Comparison of ENCODE assay signal across 9 cellular contexts in the genomic region with DNA sequence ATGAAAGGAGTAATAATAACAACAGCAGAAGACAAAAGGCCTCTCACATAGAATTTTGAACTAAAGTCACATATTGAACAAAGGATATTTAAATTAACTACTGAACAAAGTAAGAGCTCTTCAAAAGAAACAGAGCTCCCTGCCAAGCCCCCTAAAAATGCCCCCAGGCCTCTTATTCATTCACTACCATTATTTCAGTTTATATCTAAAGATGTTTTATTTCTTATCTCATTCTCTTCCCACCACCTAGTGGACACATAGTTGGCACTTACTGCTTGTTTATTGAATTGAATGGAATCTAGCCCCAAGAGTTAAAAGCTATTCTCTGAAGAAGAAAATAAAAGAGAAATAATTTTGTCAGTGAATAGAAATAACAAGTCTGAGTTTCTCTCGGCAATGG. TPM values are rescaled to one million over a fixed set of nuclear protein-coding genes. Genes with fewer than 3 reads are reported as not detected.
DNase-seq lines count a peak whose midpoint lies in the region; ATAC-seq and TF ChIP-seq lines count a peak whose summit lies in the region.
"Had no signal": no experiment of that assay in that cellular context is flagged by ENCODE, and none has a peak within 500 bp of the region (broad histone marks: within the 10 kb centered on the region; RNA-seq: fewer than 3 reads in every experiment).

No MANE protein-coding gene starts in this region.

- TF ChIP-seq EP300 in Ishikawa (IDR thresholded peaks at IDR 0.05; ENCODE audit: borderline replicate concordance) = no peak

- TF ChIP-seq RAD21 in Ishikawa (IDR thresholded peaks at IDR 0.05; ENCODE audit: low read depth) = peak; percentile 21; the same call in 1 of the 2 replicates

- TF ChIP-seq CTCF in CD4-positive, alpha-beta T cell (IDR thresholded peaks at IDR 0.05) = peak; percentile 39
- TF ChIP-seq CTCF in chondrocyte (IDR thresholded peaks at IDR 0.05) = peak; percentile 77
- TF ChIP-seq CTCF in neural progenitor cell (IDR thresholded peaks at IDR 0.05) = peak; percentile 31
- no peak for TF ChIP-seq CTCF in Calu3 (IDR thresholded peaks at IDR 0.05; ENCODE audit: unreplicated experiment)

- ATAC-seq in CD4-positive, alpha-beta T cell (ENCODE audit: poor library complexity) = no peak
- no peak for ATAC-seq in HG02642 (IDR thresholded peaks at IDR 0.05; ENCODE audit: poor library complexity, unreplicated experiment)

- H2AFZ ChIP-seq in neural progenitor cell (replicated peaks) = no peak overlapping the region

- no peaks in the 10 kb centered on the region for H3K9me3 Mint-ChIP-seq in CD4-positive, alpha-beta T cell
- no peaks in the 10 kb centered on the region for H3K9me3 Mint-ChIP-seq in chondrocyte (ENCODE audit: low read depth)
- H3K9me3 Mint-ChIP-seq in neural progenitor cell = no peaks in the 10 kb centered on the region
- H3K9me3 Mint-ChIP-seq in Calu3 (ENCODE audit: low read depth, unreplicated experiment) = no peaks in the 10 kb centered on the region

- no peaks in the 10 kb centered on the region for H3K36me3 ChIP-seq in neural progenitor cell

- no peaks in the 10 kb centered on the region for H3K27me3 ChIP-seq in CD4-positive, alpha-beta T cell (ENCODE audit: control insufficient read depth, insufficient read depth, low read length)
- H3K27me3 ChIP-seq in neural progenitor cell = no peaks in the 10 kb centered on the region

- H3K79me2 ChIP-seq in neural progenitor cell (ENCODE audit: low read depth) = peaks cover 56% of the 10 kb centered on the region

- no peak overlapping the region for H3K27ac ChIP-seq in CD4-positive, alpha-beta T cell (ENCODE audit: low read depth, low read length)
- H3K27ac ChIP-seq in neural progenitor cell = peak overlapping the region; percentile 32

- CTCF ChIA-PET in CD4-positive, alpha-beta T cell (lab: Charles Lee) = interaction anchor here (0.9 to 2.0 kb wide), 5 partner anchors 8 to 102 kb away, joined by 3 to 5 read pairs (median 4); no protein-coding TSS in a partner anchor
- CTCF ChIA-PET in Calu3 (lab: Charles Lee) = interaction anchor here (0.7 to 1.1 kb wide), 3 partner anchors 23 to 149 kb away, joined by 3 to 4 read pairs (median 3); no protein-coding TSS in a partner anchor

- no peaks in the 10 kb centered on the region for H3K9me3 ChIP-seq in CD4-positive, alpha-beta T cell (ENCODE audit: control insufficient read depth, low read length)
- H3K9me3 ChIP-seq in neural progenitor cell (ENCODE audit: low read depth) = no peaks in the 10 kb centered on the region

- peaks cover 27% of the 10 kb centered on the region for H4K20me1 ChIP-seq in neural progenitor cell (ENCODE audit: low read depth)

- no peak overlapping the region for H3K4me3 Mint-ChIP-seq in CD4-positive, alpha-beta T cell
- H3K4me3 Mint-ChIP-seq in chondrocyte (ENCODE audit: unreplicated experiment) (no peak overlapping the region), neural progenitor cell (no peak overlapping the region), Calu3 (ENCODE audit: low read depth, unreplicated experiment) (no peak overlapping the region)

- peaks cover 51% of the 10 kb centered on the region for H3K4me1 Mint-ChIP-seq in CD4-positive, alpha-beta T cell (ENCODE audit: low read depth)
- H3K4me1 Mint-ChIP-seq in chondrocyte (ENCODE audit: low read depth) (peaks cover 74% of the 10 kb centered on the region), neural progenitor cell (peaks cover 32% of the 10 kb centered on the region), Calu3 (ENCODE audit: low read depth, unreplicated experiment) (peaks cover 53% of the 10 kb centered on the region)

- no peak overlapping the region for H3K9ac ChIP-seq in neural progenitor cell

- no TSS peak for BruUV-seq in Calu3 (replicated peaks; lab: Mats Ljungman, UMichigan)

- intact Hi-C loops in CD4-positive, alpha-beta T cell (cut with DNase I, micrococcal nuclease) = loop anchor here (1.0 to 5.0 kb wide), 2 partner anchors 93 to 149 kb away; no protein-coding TSS in a partner anchor
- intact Hi-C loops in Calu3 (cut with micrococcal nuclease; ENCODE audit: unreplicated experiment) = no loop called here

- POLR2A ChIA-PET in CD4-positive, alpha-beta T cell (lab: Charles Lee) = interaction anchor here (0.7 to 1.5 kb wide), 4 partner anchors 9 to 95 kb away, joined by 3 read pairs; no protein-coding TSS in a partner anchor

- H3K36me3 Mint-ChIP-seq in CD4-positive, alpha-beta T cell (ENCODE audit: low read depth) = no peaks in the 10 kb centered on the region
- H3K36me3 Mint-ChIP-seq in chondrocyte (ENCODE audit: low read depth) (peaks cover 20% of the 10 kb centered on the region), neural progenitor cell (peaks cover 23% of the 10 kb centered on the region), Calu3 (ENCODE audit: insufficient read depth, unreplicated experiment) (peaks cover 34% of the 10 kb centered on the region)

- peak overlapping the region; percentile 64 for H3K27ac Mint-ChIP-seq in CD4-positive, alpha-beta T cell
- peak overlapping the region; percentile 75 for H3K27ac Mint-ChIP-seq in chondrocyte (ENCODE audit: unreplicated experiment)
- H3K27ac Mint-ChIP-seq in neural progenitor cell = peak overlapping the region; percentile 80
- no peak overlapping the region for H3K27ac Mint-ChIP-seq in Calu3 (ENCODE audit: unreplicated experiment)

- H3K4me2 ChIP-seq in neural progenitor cell = no peak overlapping the region

- peaks cover 20% of the 10 kb centered on the region for H3F3A ChIP-seq in neural progenitor cell (ENCODE audit: low read depth)

- peaks cover 29% of the 10 kb centered on the region for H3K4me1 ChIP-seq in neural progenitor cell

- no peaks in the 10 kb centered on the region for H3K27me3 Mint-ChIP-seq in CD4-positive, alpha-beta T cell
- no peaks in the 10 kb centered on the region for H3K27me3 Mint-ChIP-seq in chondrocyte (ENCODE audit: low read depth)
- no peaks in the 10 kb centered on the region for H3K27me3 Mint-ChIP-seq in neural progenitor cell (ENCODE audit: insufficient read depth, low read depth)
- H3K27me3 Mint-ChIP-seq in Calu3 (ENCODE audit: unreplicated experiment) = no peaks in the 10 kb centered on the region

- H3K4me3 ChIP-seq in neural progenitor cell = no peak overlapping the region

- no peak for DNase-seq in CD4-positive, alpha-beta T cell
- DNase-seq in chondrocyte (ENCODE audit: low spot score) (no peak), neural progenitor cell (ENCODE audit: low spot score) (no peak), NCI-H1694 (lab: John Stamatoyannopoulos, UW) (no peak), Calu3 (no peak), DMS53 (lab: John Stamatoyannopoulos, UW) (no peak)
- DNase-seq: NCI-H1436 treated with DMSO at 0.1 percent for 48 hours had no signal

TF ChIP-seq in Ishikawa, 13 proteins besides CTCF, POLR2A, EP300 and RAD21:
- TF ChIP-seq EGR1 (IDR thresholded peaks at IDR 0.05) (no peak), FOXM1 (IDR thresholded peaks at IDR 0.05; ENCODE audit: borderline replicate concordance, low read depth) (no peak), NFIC (IDR thresholded peaks at IDR 0.05) (no peak), ZBTB7A (IDR thresholded peaks at IDR 0.05; ENCODE audit: low read depth) (no peak), CREB1 (IDR thresholded peaks at IDR 0.05; ENCODE audit: low read depth) (no peak), YY1 (IDR thresholded peaks at IDR 0.05; ENCODE audit: low read depth) (no peak), CEBPB (IDR thresholded peaks at IDR 0.05) (no peak)
- TF ChIP-seq, protein P1, sequence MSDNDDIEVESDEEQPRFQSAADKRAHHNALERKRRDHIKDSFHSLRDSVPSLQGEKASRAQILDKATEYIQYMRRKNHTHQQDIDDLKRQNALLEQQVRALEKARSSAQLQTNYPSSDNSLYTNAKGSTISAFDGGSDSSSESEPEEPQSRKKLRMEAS (IDR thresholded peaks at IDR 0.05) = no peak
- TF ChIP-seq, protein P2, sequence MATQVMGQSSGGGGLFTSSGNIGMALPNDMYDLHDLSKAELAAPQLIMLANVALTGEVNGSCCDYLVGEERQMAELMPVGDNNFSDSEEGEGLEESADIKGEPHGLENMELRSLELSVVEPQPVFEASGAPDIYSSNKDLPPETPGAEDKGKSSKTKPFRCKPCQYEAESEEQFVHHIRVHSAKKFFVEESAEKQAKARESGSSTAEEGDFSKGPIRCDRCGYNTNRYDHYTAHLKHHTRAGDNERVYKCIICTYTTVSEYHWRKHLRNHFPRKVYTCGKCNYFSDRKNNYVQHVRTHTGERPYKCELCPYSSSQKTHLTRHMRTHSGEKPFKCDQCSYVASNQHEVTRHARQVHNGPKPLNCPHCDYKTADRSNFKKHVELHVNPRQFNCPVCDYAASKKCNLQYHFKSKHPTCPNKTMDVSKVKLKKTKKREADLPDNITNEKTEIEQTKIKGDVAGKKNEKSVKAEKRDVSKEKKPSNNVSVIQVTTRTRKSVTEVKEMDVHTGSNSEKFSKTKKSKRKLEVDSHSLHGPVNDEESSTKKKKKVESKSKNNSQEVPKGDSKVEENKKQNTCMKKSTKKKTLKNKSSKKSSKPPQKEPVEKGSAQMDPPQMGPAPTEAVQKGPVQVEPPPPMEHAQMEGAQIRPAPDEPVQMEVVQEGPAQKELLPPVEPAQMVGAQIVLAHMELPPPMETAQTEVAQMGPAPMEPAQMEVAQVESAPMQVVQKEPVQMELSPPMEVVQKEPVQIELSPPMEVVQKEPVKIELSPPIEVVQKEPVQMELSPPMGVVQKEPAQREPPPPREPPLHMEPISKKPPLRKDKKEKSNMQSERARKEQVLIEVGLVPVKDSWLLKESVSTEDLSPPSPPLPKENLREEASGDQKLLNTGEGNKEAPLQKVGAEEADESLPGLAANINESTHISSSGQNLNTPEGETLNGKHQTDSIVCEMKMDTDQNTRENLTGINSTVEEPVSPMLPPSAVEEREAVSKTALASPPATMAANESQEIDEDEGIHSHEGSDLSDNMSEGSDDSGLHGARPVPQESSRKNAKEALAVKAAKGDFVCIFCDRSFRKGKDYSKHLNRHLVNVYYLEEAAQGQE (IDR thresholded peaks at IDR 0.05; ENCODE audit: low read depth) = no peak
- TF ChIP-seq, protein P3, sequence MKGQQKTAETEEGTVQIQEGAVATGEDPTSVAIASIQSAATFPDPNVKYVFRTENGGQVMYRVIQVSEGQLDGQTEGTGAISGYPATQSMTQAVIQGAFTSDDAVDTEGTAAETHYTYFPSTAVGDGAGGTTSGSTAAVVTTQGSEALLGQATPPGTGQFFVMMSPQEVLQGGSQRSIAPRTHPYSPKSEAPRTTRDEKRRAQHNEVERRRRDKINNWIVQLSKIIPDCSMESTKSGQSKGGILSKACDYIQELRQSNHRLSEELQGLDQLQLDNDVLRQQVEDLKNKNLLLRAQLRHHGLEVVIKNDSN (IDR thresholded peaks at IDR 0.05) = no peak

RNA-seq across cellular contexts. Expression of a gene that starts 37.4 kb away (rescaled TPM):
- total RNA-seq in CD4-positive, alpha-beta T cell = 10 to 100 TPM; 18.5 to 19.7 TPM
- total RNA-seq in chondrocyte (429 to 498 TPM (median 485 TPM) in 3 replicates), neural progenitor cell (ENCODE audit: low replicate concordance) (96.9 and 104 TPM in 2 replicates), Calu3 (2022) (234 and 237 TPM in 2 replicates)
